ENCODE assay signal across 8 cellular contexts in the genomic region with DNA sequence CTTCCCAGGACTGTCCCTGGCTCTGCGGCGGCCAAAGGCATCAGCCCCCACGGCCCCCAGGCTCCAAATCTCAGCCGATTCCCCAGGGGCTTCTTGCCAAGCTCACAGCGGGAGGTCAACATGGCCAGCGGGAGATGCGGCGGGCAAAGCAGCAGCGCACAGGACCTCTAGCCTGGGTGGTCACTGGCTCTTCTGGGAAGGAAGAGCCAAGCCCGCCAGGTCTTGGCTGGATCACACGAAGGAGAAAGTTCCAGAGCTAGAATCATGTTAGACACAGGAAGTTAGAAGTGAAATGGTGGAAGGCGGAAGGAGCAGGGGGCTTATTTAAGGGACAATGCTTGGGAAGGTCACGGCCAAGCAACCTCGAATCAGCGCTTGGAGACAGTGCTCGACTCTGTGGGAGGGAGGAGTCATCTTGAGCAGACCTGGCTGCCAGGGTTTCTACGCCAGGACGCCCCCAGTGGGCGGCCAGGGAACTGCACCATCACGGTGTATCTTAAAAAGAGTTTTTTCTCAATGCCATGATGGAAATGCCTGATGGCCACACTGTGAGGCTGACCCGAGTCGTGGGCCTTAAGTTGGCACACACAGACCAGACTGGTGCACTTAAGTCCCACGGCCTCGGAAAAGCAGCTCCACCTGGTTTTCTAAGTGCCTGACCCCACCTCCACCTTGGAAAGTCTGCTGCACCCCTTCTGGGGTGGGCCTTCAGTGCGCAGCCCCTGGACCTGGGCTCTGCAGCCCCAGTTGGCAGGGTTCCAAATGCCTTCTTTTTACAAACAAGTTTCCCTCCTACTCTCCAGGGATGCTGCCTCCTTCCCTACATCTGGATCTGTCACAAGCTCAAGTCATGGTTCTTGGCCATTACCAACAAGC. TPM values are rescaled to one million over a fixed set of nuclear protein-coding genes. Genes with fewer than 3 reads are reported as not detected.
DNase-seq lines count a peak whose midpoint lies in the region; ATAC-seq and TF ChIP-seq lines count a peak whose summit lies in the region.

No MANE protein-coding gene starts in this region.

- TF ChIP-seq POLR2A in gastrocnemius medialis (IDR thresholded peaks at IDR 0.05): no peak

- H3K27ac ChIP-seq in right atrium auricular region (peak overlapping the region; percentile 16 to 56), gastrocnemius medialis (peak overlapping the region in 2 of 4 donors; percentile 30 to 33)

- intact Hi-C loops in gastrocnemius medialis (cut with DNase I; ENCODE audit: low total_unique reads): loop anchor here (5.0 to 10.0 kb wide), 2 partner anchors 146 to 253 kb away; a partner anchor contains a TSS

- H3K36me3 ChIP-seq in right atrium auricular region (peaks cover 73% of the 10 kb centered on the region), gastrocnemius medialis (peaks cover 0 to 51% of the 10 kb centered on the region in 2 donors)

- peak; percentile 35 to 68 for ATAC-seq in gastrocnemius medialis
- no peak for ATAC-seq in GM19452 (IDR thresholded peaks at IDR 0.05; ENCODE audit: unreplicated experiment)
- no peak for ATAC-seq in HG02610 (IDR thresholded peaks at IDR 0.05; ENCODE audit: unreplicated experiment)

- in situ Hi-C loops in gastrocnemius medialis (cut with MboI; ENCODE audit: low sequenced_read_pairs in 4 of 4): loop anchor here in 3 of 4 donors (5.0 to 10.0 kb wide), 2 partner anchors 311 to 313 kb away; no protein-coding TSS in a partner anchor

- H3K9me3 ChIP-seq in right atrium auricular region: no peaks in the 10 kb centered on the region
- H3K9me3 ChIP-seq in gastrocnemius medialis: no peaks in the 10 kb centered on the region

- H3K4me3 ChIP-seq in right atrium auricular region: no peak overlapping the region
- H3K4me3 ChIP-seq in gastrocnemius medialis: no peak overlapping the region

- TF ChIP-seq CTCF in right atrium auricular region (IDR thresholded peaks at IDR 0.05) (peak; percentile 82 to 89), gastrocnemius medialis (IDR thresholded peaks at IDR 0.05 in 4 of 5, conservative IDR thresholded peaks at IDR 0.05 in 1 of 5) (peak; percentile 67 to 88 (median 78))

- peak; percentile 79 for DNase-seq in Daoy (ENCODE audit: low read depth)
- peak; percentile 57 to 59 for DNase-seq in Kasumi-1 (lab: John Stamatoyannopoulos, UW)
- DNase-seq in T-helper 22 cell (ENCODE audit: low read depth): peak; percentile 41
- peak; percentile 73 for DNase-seq in amniotic epithelial cell (ENCODE audit: low read depth)
- peak; percentile 84 for DNase-seq in right atrium auricular region (ENCODE audit: low spot score)
- DNase-seq in gastrocnemius medialis: peak in 1 of 2 donors; percentile 68

- peaks cover 0 to 30% of the 10 kb centered on the region in 2 donors for H3K4me1 ChIP-seq in right atrium auricular region
- H3K4me1 ChIP-seq in gastrocnemius medialis: no peaks in the 10 kb centered on the region

- H3K27me3 ChIP-seq in right atrium auricular region (no peaks in the 10 kb centered on the region), gastrocnemius medialis (no peaks in the 10 kb centered on the region)

RNA-seq across cellular contexts. Expression of a gene that starts 29.3 kb away (rescaled TPM):
- total RNA-seq in Daoy (2014; rRNA removed; shearing (Covaris generic)): 17.5 and 25.2 TPM in 2 replicates
- 1 to 10 TPM; 6.8 to 9.7 TPM for total RNA-seq in right atrium auricular region
- total RNA-seq in gastrocnemius medialis: 10 to 100 TPM; 13.9 to 30.0 (median 19.3) TPM

RNA-seq across cellular contexts. Expression of a gene that starts 29.5 kb away (rescaled TPM):
- total RNA-seq in Daoy (2014; rRNA removed; shearing (Covaris generic)): 52.7 and 66.1 TPM in 2 replicates
- total RNA-seq in right atrium auricular region: 10 to 100 TPM; 51.1 to 69.3 TPM
- 10 to 100 TPM; 45.4 to 80.2 (median 60.2) TPM for total RNA-seq in gastrocnemius medialis

RNA-seq across cellular contexts. Expression of a gene that starts 52.9 kb away (rescaled TPM):
- total RNA-seq in Daoy (2014; rRNA removed; shearing (Covaris generic)): 0.40 and 0.77 TPM in 2 replicates
- total RNA-seq in right atrium auricular region (under 1 TPM in 1 of 2 donors, not detected in 1; 0.20 TPM), gastrocnemius medialis (under 1 TPM; 0.17 to 0.61 (median 0.32) TPM)

Comparison
In these comparisons a context has a peak if more than half of its experiments do, and no peak if none do; other contexts are left out.
1. ATAC-seq: peak in gastrocnemius medialis (2 of 2); none in GM19452 (single experiment) and HG02610 (single experiment).